Comparison of ENCODE assay signal across 8 cellular contexts in the genomic region with DNA sequence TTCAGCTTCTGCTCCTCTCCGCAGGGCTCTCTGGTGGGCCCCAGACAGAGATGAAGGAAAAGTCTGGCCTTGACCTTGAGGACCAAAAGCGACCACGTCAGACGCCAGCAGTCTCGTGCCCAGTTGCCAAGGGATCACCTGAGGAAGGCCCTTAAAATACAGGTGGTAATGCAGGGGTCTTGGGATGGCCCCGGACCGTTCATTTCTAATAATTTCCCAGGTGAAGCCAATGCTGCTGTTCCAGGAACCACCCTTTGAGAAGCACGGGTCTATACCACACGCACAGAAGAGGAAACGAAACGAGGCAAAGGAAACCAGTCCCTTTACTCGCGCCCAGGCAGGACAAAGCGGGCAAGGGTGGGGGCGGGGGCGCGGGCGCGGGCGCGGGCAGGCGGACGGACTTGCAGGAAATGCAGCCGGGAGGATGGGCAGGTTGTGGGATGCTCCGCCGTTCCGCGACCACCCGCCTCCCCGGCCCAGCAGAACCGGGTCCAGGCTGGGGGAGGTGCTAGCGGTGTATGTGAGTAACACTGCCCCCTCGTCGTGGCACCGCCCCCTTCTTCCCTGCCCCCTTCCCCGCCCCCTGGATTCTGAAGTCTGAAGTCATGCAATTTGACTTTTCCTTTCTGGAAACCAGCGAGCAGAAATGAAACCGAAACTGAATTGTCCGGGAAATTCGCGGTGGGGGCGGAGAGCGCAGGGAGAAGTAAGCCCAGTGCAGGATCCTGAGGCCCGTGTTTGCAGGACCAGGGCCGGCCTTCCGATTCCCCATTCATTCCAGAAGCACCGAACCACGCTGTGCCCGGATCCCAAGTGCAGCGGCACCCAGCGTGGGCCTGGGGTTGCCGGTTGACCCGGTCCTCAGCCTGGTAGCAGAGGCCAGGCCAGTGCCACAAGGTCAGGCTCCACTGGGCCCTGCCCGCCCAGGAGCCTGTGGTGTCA. TPM values are rescaled to one million over a fixed set of nuclear protein-coding genes. Genes with fewer than 3 reads are reported as not detected.
DNase-seq lines count a peak whose midpoint lies in the region; ATAC-seq and TF ChIP-seq lines count a peak whose summit lies in the region.

No MANE protein-coding gene starts in this region.

- WGBS in psoas muscle, 3 donors: 4 to 7% (median 5%) methylated on average over 46 to 54 of the region's 54 CpGs

- no peak for TF ChIP-seq CTCF in psoas muscle (IDR thresholded peaks at IDR 0.05)

- H3K27ac ChIP-seq in psoas muscle: peak overlapping the region; percentile 71

- ATAC-seq in GM21717 (IDR thresholded peaks at IDR 0.05; ENCODE audit: unreplicated experiment) (peak; percentile 80), psoas muscle (peak; percentile 71 to 88 (median 82)), HG03025 (IDR thresholded peaks at IDR 0.05; ENCODE audit: low FRiP score, unreplicated experiment) (no peak)

- H3K27me3 ChIP-seq in MG63 (no peaks in the 10 kb centered on the region), psoas muscle (ENCODE audit: insufficient read depth in 3 of 3, low read length in 2 of 3) (no peaks in the 10 kb centered on the region)

- DNase-seq in DMS114 treated with DMSO at 0.1 percent for 48 hours (lab: John Stamatoyannopoulos, UW; ENCODE audit: unreplicated experiment) (peak; percentile 9), MG63 (peak; percentile 89), T-helper 2 cell (peak in 4 of 5 experiments; percentile 25 to 39 (median 34)), astrocyte of the hippocampus (ENCODE audit: low read depth, low spot score) (peak; percentile 94), hepatic stellate cell (ENCODE audit: low spot score) (peak; percentile 91), psoas muscle (peak; percentile 82 to 83)

- no peaks in the 10 kb centered on the region for H3K36me3 ChIP-seq in MG63
- no peaks in the 10 kb centered on the region for H3K36me3 ChIP-seq in psoas muscle (ENCODE audit: insufficient read depth in 1 of 2, low read depth in 1 of 2)

- intact Hi-C loops in psoas muscle (cut with DNase I): no loop called here

- H3K4me1 ChIP-seq in psoas muscle: no peaks in the 10 kb centered on the region

- H3K9me3 ChIP-seq in MG63 (no peaks in the 10 kb centered on the region), psoas muscle (no peaks in the 10 kb centered on the region)

- H3K4me3 ChIP-seq in MG63 (peak overlapping the region; percentile 68), psoas muscle (peak overlapping the region; percentile 78)

RNA-seq across cellular contexts. Expression of a gene that starts 5.8 kb away (rescaled TPM):
- total RNA-seq in MG63 (2014; rRNA removed; shearing (Covaris generic); ENCODE audit: low replicate concordance): 18.0 and 18.3 TPM in 2 replicates
- total RNA-seq in psoas muscle: 10 to 100 TPM in 1 of 4 donors, 1 to 10 TPM in 3; 3.8 to 14.9 (median 6.2) TPM
- 1 to 10 TPM; 2.2 to 3.7 (median 3.5) TPM for polyA plus RNA-seq in psoas muscle

RNA-seq across cellular contexts. Expression of a gene that starts 58.4 kb away (rescaled TPM):
- 2.8 and 3.2 TPM in 2 replicates for total RNA-seq in MG63 (2014; rRNA removed; shearing (Covaris generic); ENCODE audit: low replicate concordance)
- total RNA-seq in psoas muscle: 1 to 10 TPM; 2.7 to 3.6 (median 3.2) TPM
- polyA plus RNA-seq in psoas muscle: 1 to 10 TPM; 1.2 to 1.9 (median 1.3) TPM

Comparison
In these comparisons a context has a peak if more than half of its experiments do, and no peak if none do; other contexts are left out.
1. DNase-seq: peak in every context shown above with its lines; median percentile 94 in astrocyte of the hippocampus; 91 in hepatic stellate cell; 89 in MG63; 82 in psoas muscle; 34 in T-helper 2 cell; 9 in DMS114 treated with DMSO at 0.1 percent for 48 hours.